In the genomic region with DNA sequence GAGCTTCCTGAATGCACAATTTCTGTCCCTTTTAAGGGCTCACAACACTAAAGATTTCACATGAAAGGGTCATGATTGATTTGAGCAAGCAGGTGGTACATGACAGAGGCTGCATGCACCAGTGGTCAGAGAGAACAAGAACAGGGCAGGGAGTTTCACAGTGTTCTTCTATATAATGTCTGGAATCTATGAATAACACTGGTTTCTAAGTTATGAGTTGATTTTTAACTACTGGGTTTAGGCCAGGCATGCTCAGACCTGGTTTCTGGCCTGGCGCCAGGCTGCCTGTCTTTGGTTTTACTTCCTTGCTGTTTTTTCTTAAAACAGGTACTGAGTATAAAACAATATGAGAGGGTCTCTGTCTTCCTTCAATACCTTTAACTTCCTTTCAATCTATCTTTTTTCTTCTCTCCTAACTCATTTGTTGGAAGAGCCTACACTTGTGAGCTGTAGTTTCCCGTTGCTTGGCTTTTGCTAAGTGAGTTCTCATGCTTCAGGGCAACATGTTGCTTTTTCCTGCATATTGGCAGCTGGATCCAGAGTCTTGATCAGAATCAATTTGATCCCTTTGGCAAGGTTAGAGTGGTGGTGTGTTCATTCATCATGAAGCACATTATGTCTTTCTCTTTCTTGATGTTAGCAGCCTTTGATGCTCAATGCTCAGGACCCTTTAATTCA, we compare ENCODE assay signal across 8 cellular contexts. TPM values are rescaled to one million over a fixed set of nuclear protein-coding genes. Genes with fewer than 3 reads are reported as not detected.
DNase-seq lines count a peak whose midpoint lies in the region; ATAC-seq and TF ChIP-seq lines count a peak whose summit lies in the region.

No MANE protein-coding gene starts in this region.

- intact Hi-C loops in PC-9 (cut with micrococcal nuclease; ENCODE audit: unreplicated experiment): no loop called here

- POLR2A ChIA-PET in PC-9 (lab: Charles Lee; ENCODE audit: unreplicated experiment): no interaction called here

- H3K27ac ChIP-seq in PC-9: no peak overlapping the region

- no peaks in the 10 kb centered on the region for H3K9me3 ChIP-seq in PC-9 (ENCODE audit: insufficient read depth, low read depth)

- no peaks in the 10 kb centered on the region for H3K36me3 ChIP-seq in PC-9 (ENCODE audit: low read depth)

- H3K4me3 ChIP-seq in PC-9: no peak overlapping the region

- H3K79me2 ChIP-seq in PC-9 (ENCODE audit: low read depth): no peaks in the 10 kb centered on the region

- BruUV-seq in PC-9 (replicated peaks; lab: Mats Ljungman, UMichigan): no TSS peak

- no peaks in the 10 kb centered on the region for H4K20me1 ChIP-seq in PC-9 (ENCODE audit: insufficient read depth)

- ATAC-seq in GM18861 (IDR thresholded peaks at IDR 0.05; ENCODE audit: unreplicated experiment): peak; percentile 53
- peak; percentile 45 for ATAC-seq in HG02571 (IDR thresholded peaks at IDR 0.05; ENCODE audit: unreplicated experiment)
- peak; percentile 34 for ATAC-seq in HG03565 (IDR thresholded peaks at IDR 0.05; ENCODE audit: unreplicated experiment)

- CTCF ChIA-PET in PC-9 (lab: Charles Lee): no interaction called here

- TF ChIP-seq CTCF in PC-9 (conservative IDR thresholded peaks at IDR 0.05): no peak

- H3K4me2 ChIP-seq in PC-9: no peak overlapping the region

- DNase-seq in left kidney (ENCODE audit: low read depth, low spot score) (peak; percentile 22), PC-9 (no peak), NCI-H2081 treated with DMSO at 0.1 percent for 48 hours (lab: John Stamatoyannopoulos, UW) (no peak)
- no peak for DNase-seq in effector CD4-positive, alpha-beta T cell
- DNase-seq in activated effector memory CD4-positive, alpha-beta T cell treated with Interleukin-2 at 50 U/mL for 16 hours: no peak

- no peaks in the 10 kb centered on the region for H3K4me1 ChIP-seq in PC-9 (replicated peaks; ENCODE audit: insufficient read depth)

- peaks cover 25% of the 10 kb centered on the region; the same call in 1 of the 2 replicates for H3K27me3 ChIP-seq in PC-9 (ENCODE audit: insufficient read depth, low read depth)

- no peaks in the 10 kb centered on the region for H3K9me2 ChIP-seq in PC-9 (ENCODE audit: insufficient read depth)

- no peak overlapping the region for H2AFZ ChIP-seq in PC-9

- H3F3A ChIP-seq in PC-9 (ENCODE audit: insufficient read depth, low read depth): no peaks in the 10 kb centered on the region

RNA-seq across cellular contexts. Expression of gene FGF14, which starts 38.5 kb away (rescaled TPM):
- not detected in 2 replicates for total RNA-seq in PC-9 (2021)
